In genomic region chr20:62772994-62773858, GRCh38 we compare ENCODE assay signal across 13 cellular contexts. TPM values are rescaled to one million over a fixed set of nuclear protein-coding genes. Genes with fewer than 3 reads are reported as not detected.
DNase-seq lines count a peak whose midpoint lies in the region; TF ChIP-seq lines count a peak whose summit lies in the region.
"Had no signal": no experiment of that assay in that cellular context is flagged by ENCODE, and none has a peak within 500 bp of the region (broad histone marks: within the 10 kb centered on the region; RNA-seq: fewer than 3 reads in every experiment).

No MANE protein-coding gene starts in this region.

- no peak overlapping the region for H3K4me3 ChIP-seq in BLaER1
- H3K4me3 ChIP-seq in vagina: no peak overlapping the region
- H3K4me3 ChIP-seq: Peyer's patch had no signal

- peaks cover 98% of the 10 kb centered on the region for H3K4me1 ChIP-seq in BLaER1
- H3K4me1 ChIP-seq in vagina: peaks cover 4% of the 10 kb centered on the region

- DNase-seq in M059J (ENCODE audit: low read depth) (peak; percentile 87), mesothelial cell of epicardium (ENCODE audit: low spot score in 2 of 2, unreplicated experiment in 2 of 2) (no peak), germinal center (ENCODE audit: low spot score) (no peak), vagina (ENCODE audit: extremely low spot score in 2 of 2) (no peak), NCI-H2081 treated with DMSO at 0.1 percent for 48 hours (lab: John Stamatoyannopoulos, UW) (no peak), GM19240 (ENCODE audit: insufficient read length, low spot score) (no peak)
- DNase-seq: activated B cell treated with CpG ODN at 0.5 μM for 24 hours; activated naive CD8-positive, alpha-beta T cell treated with anti-CD3 and anti-CD28 coated beads, Interleukin-2, amount 10 ng/mL, durations not matched to agents 7 days and 5 days; left cardiac atrium; Peyer's patch had no signal

- H3K27ac Mint-ChIP-seq in brain (peak overlapping the region; percentile 91 to 100 (median 99)), mesothelial cell of epicardium (peak overlapping the region; percentile 71)
- H3K27ac Mint-ChIP-seq: activated B cell treated with CpG ODN at 0.5 μM for 24 hours had no signal

- TF ChIP-seq CTCF in brain (conservative IDR thresholded peaks at IDR 0.05) (no peak), mesothelial cell of epicardium (IDR thresholded peaks at IDR 0.05; ENCODE audit: unreplicated experiment) (no peak), vagina (IDR thresholded peaks at IDR 0.05) (no peak)

- H3K4me3 Mint-ChIP-seq in brain: peak overlapping the region; percentile 24 to 56 (median 53)
- H3K4me3 Mint-ChIP-seq in mesothelial cell of epicardium: no peak overlapping the region
- H3K4me3 Mint-ChIP-seq: activated B cell treated with CpG ODN at 0.5 μM for 24 hours; activated naive CD8-positive, alpha-beta T cell treated with anti-CD3 and anti-CD28 coated beads, Interleukin-2, amount 10 ng/mL, durations not matched to agents 7 days and 5 days had no signal

- H3K27me3 ChIP-seq in BLaER1 (no peaks in the 10 kb centered on the region), vagina (no peaks in the 10 kb centered on the region)
- H3K27me3 ChIP-seq: Peyer's patch had no signal

- no peaks in the 10 kb centered on the region for H4K20me1 ChIP-seq in BLaER1

- H3K27me3 Mint-ChIP-seq in brain (peaks cover 6% of the 10 kb centered on the region), mesothelial cell of epicardium (ENCODE audit: low read depth) (no peaks in the 10 kb centered on the region)
- H3K27me3 Mint-ChIP-seq: activated B cell treated with CpG ODN at 0.5 μM for 24 hours; activated naive CD8-positive, alpha-beta T cell treated with anti-CD3 and anti-CD28 coated beads, Interleukin-2, amount 10 ng/mL, durations not matched to agents 7 days and 5 days had no signal

- TF ChIP-seq POLR2A in vagina (IDR thresholded peaks at IDR 0.05): no peak

- no peaks in the 10 kb centered on the region for H3K9me3 ChIP-seq in BLaER1
- no peaks in the 10 kb centered on the region for H3K9me3 ChIP-seq in vagina
- H3K9me3 ChIP-seq: Peyer's patch had no signal

- H3K36me3 Mint-ChIP-seq in brain (no peaks in the 10 kb centered on the region), mesothelial cell of epicardium (no peaks in the 10 kb centered on the region)
- H3K36me3 Mint-ChIP-seq: activated naive CD8-positive, alpha-beta T cell treated with anti-CD3 and anti-CD28 coated beads, Interleukin-2, amount 10 ng/mL, durations not matched to agents 7 days and 5 days had no signal

- intact Hi-C loops in vagina (cut with DNase I): no loop called here

- H3K36me3 ChIP-seq in BLaER1 (no peaks in the 10 kb centered on the region), vagina (no peaks in the 10 kb centered on the region)
- H3K36me3 ChIP-seq: Peyer's patch had no signal

- H3K27ac ChIP-seq in BLaER1 (no peak overlapping the region), vagina (no peak overlapping the region)
- H3K27ac ChIP-seq: epithelial cell of prostate, Peyer's patch had no signal

- peak overlapping the region; percentile 80 for H3K4me2 ChIP-seq in BLaER1

- H3K9ac ChIP-seq in BLaER1: 0 out of 2 replicates have a peak overlapping the region, but pooled peaks have one; percentile 10

- peaks cover 0 to 5% (median 0%) of the 10 kb centered on the region in 5 experiments for H3K9me3 Mint-ChIP-seq in brain
- no peaks in the 10 kb centered on the region for H3K9me3 Mint-ChIP-seq in mesothelial cell of epicardium
- H3K9me3 Mint-ChIP-seq: activated B cell treated with CpG ODN at 0.5 μM for 24 hours; activated naive CD8-positive, alpha-beta T cell treated with anti-CD3 and anti-CD28 coated beads, Interleukin-2, amount 10 ng/mL, durations not matched to agents 7 days and 5 days had no signal

- H3K4me1 Mint-ChIP-seq in brain (peaks cover 84% of the 10 kb centered on the region), mesothelial cell of epicardium (peaks cover 47% of the 10 kb centered on the region)

RNA-seq across cellular contexts. Expression of gene MRGBP, which starts 23.0 kb away (rescaled TPM):
- total RNA-seq in M059J (2014; rRNA removed; shearing (Covaris generic)): 56.4 and 65.9 TPM in 2 replicates
- 11.8 TPM for polyA plus RNA-seq in brain (ENCODE audit: insufficient read depth, low read depth, low replicate concordance)
- total RNA-seq in mesothelial cell of epicardium (18.4 to 20.8 TPM (median 20.4 TPM) in 3 replicates), vagina (10.6 TPM)

RNA-seq across cellular contexts. Expression of gene OGFR, which starts 31.4 kb away (rescaled TPM):
- total RNA-seq in M059J (2014; rRNA removed; shearing (Covaris generic)): 62.0 and 117 TPM in 2 replicates
- polyA plus RNA-seq in brain (ENCODE audit: insufficient read depth, low read depth, low replicate concordance): 37.0 TPM
- 56.2 to 58.4 TPM (median 56.5 TPM) in 3 replicates for total RNA-seq in mesothelial cell of epicardium
- total RNA-seq in vagina: 43.7 TPM

RNA-seq across cellular contexts. Expression of gene COL9A3, which starts 43.6 kb away (rescaled TPM):
- 0.17 TPM in 1 of 2 replicates, not detected in the other for total RNA-seq in M059J (2014; rRNA removed; shearing (Covaris generic))
- polyA plus RNA-seq in brain (ENCODE audit: insufficient read depth, low read depth, low replicate concordance): 17.5 TPM
- 573 to 576 TPM (median 576 TPM) in 3 replicates for total RNA-seq in mesothelial cell of epicardium
- total RNA-seq in vagina: 1.2 TPM

Comparison
In these comparisons a context has a peak if more than half of its experiments do, and no peak if none do; other contexts are left out.
1. RNA of gene COL9A3, which starts 43.6 kb away (total RNA-seq): 573 to 576 TPM in mesothelial cell of epicardium; 1.2 TPM in vagina (single experiment) and 0.17 TPM in M059J; every median in the first group is over 100 times any median in the second.